ENCODE assay signal across 26 cellular contexts in the genomic region with DNA sequence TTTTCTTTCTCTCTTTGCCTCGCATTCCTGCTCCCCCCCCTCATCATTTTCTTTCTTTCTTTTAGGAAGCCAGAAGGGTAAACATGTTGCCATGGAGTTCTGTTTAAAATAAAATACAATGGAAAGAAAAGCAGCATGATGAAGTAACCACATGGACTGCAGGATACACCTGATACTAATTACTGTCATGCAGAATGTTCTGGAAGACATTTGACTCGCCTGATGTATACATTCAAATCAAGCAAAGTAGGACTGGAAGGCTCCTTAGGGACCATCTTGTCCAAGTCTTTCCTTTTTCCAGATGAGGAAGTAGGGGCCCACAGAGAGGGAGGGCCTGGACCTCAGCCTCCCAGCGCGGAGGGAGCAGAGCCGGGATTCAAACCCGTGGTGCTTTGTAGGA. TPM values are rescaled to one million over a fixed set of nuclear protein-coding genes. Genes with fewer than 3 reads are reported as not detected.
"Had no signal": no experiment of that assay in that cellular context is flagged by ENCODE, and none has a peak within 500 bp of the region (broad histone marks: within the 10 kb centered on the region; RNA-seq: fewer than 3 reads in every experiment).

No MANE protein-coding gene starts in this region.

- H3K4me3 ChIP-seq: left lung, skin epidermis, suprapubic skin, tibial nerve, uterus had no signal

- H3K27ac ChIP-seq: foreskin keratinocyte, left lung, skin epidermis, suprapubic skin, tibial nerve, uterus had no signal

- DNase-seq: activated CD4-positive, alpha-beta T cell treated with anti-CD3 and anti-CD28 coated beads for 36 hours; activated CD4-positive, alpha-beta T cell treated with anti-CD3 and anti-CD28 coated beads, Interleukin-2, amount 50 U/mL, for 4 hours; activated CD8-positive, alpha-beta memory T cell treated with anti-CD3 and anti-CD28 coated beads for 24 hours; activated CD8-positive, alpha-beta memory T cell treated with anti-CD3 and anti-CD28 coated beads, Interleukin-2, amount 50 U/mL, for 4 hours; activated naive CD4-positive, alpha-beta T cell treated with Interleukin-2 at 50 U/mL for 16 hours; activated naive CD8-positive, alpha-beta T cell treated with anti-CD3 and anti-CD28 coated beads for 36 hours; activated T-cell treated with anti-CD3 and anti-CD28 coated beads, Interleukin-2, amount 50 U/mL, for 4 hours; amniotic stem cell; effector CD8-positive, alpha-beta T cell; foreskin keratinocyte; immature natural killer cell; left lung; midbrain; natural killer cell; stimulated activated CD4-positive, alpha-beta T cell treated with anti-CD3 and anti-CD28 coated beads, Interleukin-2, amount 100 ng/mL, for 24 hours; stimulated activated naive CD8-positive, alpha-beta T cell treated with anti-CD3 and anti-CD28 coated beads, Interleukin-15, amount 100 ng/mL, for 72 hours; T1000 had no signal

- H3K27ac Mint-ChIP-seq: activated CD4-positive, alpha-beta T cell treated with anti-CD3 and anti-CD28 coated beads for 36 hours; activated naive CD8-positive, alpha-beta T cell treated with anti-CD3 and anti-CD28 coated beads for 36 hours; activated T-helper 2 cell treated with anti-CD3 and anti-CD28 coated beads, Interferon-gamma antibody, Interleukin-2, Interleukin-4, amounts not matched to agents 10 μg/mL and 5 μg/mL and 100 μg/mL, durations not matched to agents 14 hours and 24 hours and 36 hours; dendritic cell treated with granulocyte-macrophage colony-stimulating factor and Interleukin-4, amounts not matched to agents 40 ng/mL and 50 ng/mL, for 4 days; immature natural killer cell; natural killer cell; stimulated activated effector memory CD8-positive, alpha-beta T cell treated with anti-CD3 and anti-CD28 coated beads, Interleukin-12 subunit alpha, Interleukin-12 subunit beta, amount 100 ng/mL, for 72 hours; stimulated activated naive CD8-positive, alpha-beta T cell treated with anti-CD3 and anti-CD28 coated beads, Interleukin-15, amount 100 ng/mL, for 72 hours; WTC11 had no signal

- H3K36me3 ChIP-seq: left lung, suprapubic skin, tibial nerve, uterus had no signal

- H3K36me3 Mint-ChIP-seq: activated naive CD8-positive, alpha-beta T cell treated with anti-CD3 and anti-CD28 coated beads for 36 hours; immature natural killer cell; natural killer cell; stimulated activated effector memory CD8-positive, alpha-beta T cell treated with anti-CD3 and anti-CD28 coated beads, Interleukin-12 subunit alpha, Interleukin-12 subunit beta, amount 100 ng/mL, for 72 hours had no signal

- H3K9me3 ChIP-seq: suprapubic skin, uterus had no signal

- H3K27me3 ChIP-seq: uterus had no signal

- H3K9me3 Mint-ChIP-seq: activated T-cell treated with anti-CD3 and anti-CD28 coated beads, Interleukin-2, amount 50 U/mL, for 4 hours; immature natural killer cell had no signal

- H3K4me3 Mint-ChIP-seq: activated CD4-positive, alpha-beta T cell treated with anti-CD3 and anti-CD28 coated beads for 36 hours; activated naive CD8-positive, alpha-beta T cell treated with anti-CD3 and anti-CD28 coated beads for 36 hours; activated T-cell treated with anti-CD3 and anti-CD28 coated beads, Interleukin-2, amount 50 U/mL, for 4 hours; dendritic cell treated with granulocyte-macrophage colony-stimulating factor and Interleukin-4, amounts not matched to agents 40 ng/mL and 50 ng/mL, for 4 days; immature natural killer cell; natural killer cell; stimulated activated effector memory CD8-positive, alpha-beta T cell treated with anti-CD3 and anti-CD28 coated beads, Interleukin-12 subunit alpha, Interleukin-12 subunit beta, amount 100 ng/mL, for 72 hours; stimulated activated naive CD8-positive, alpha-beta T cell treated with anti-CD3 and anti-CD28 coated beads, Interleukin-15, amount 100 ng/mL, for 72 hours; WTC11 had no signal

- H3K4me1 ChIP-seq: foreskin keratinocyte, tibial nerve, uterus had no signal

RNA-seq across cellular contexts. Expression of gene MEG3, which starts 2.4 kb away (rescaled TPM):
- total RNA-seq: activated CD4-positive, alpha-beta T cell treated with anti-CD3 and anti-CD28 coated beads for 36 hours; activated T-helper 2 cell treated with anti-CD3 and anti-CD28 coated beads, Interferon-gamma antibody, Interleukin-2, Interleukin-4, amounts not matched to agents 10 μg/mL and 5 μg/mL and 100 μg/mL, durations not matched to agents 14 hours and 24 hours and 36 hours; T-helper 1 cell treated with Interleukin-12 subunit alpha and Interleukin-12 subunit beta and Interleukin-4 antibody, amounts not matched to agents 30 ng/mL and 1 ng/mL, for 36 hours had no signal
- polyA plus RNA-seq: immature natural killer cell had no signal
